ENCODE assay signal across 1 cellular context in genomic region chr4:101699441-101700117, GRCh38.
TF ChIP-seq lines count a peak whose summit lies in the region.

No MANE protein-coding gene starts in this region.

TF ChIP-seq in GM23338, 12 proteins besides CTCF, POLR2A, EP300 and RAD21 (continued from another document):
- TF ChIP-seq ZNF462 (CRISPR knock-in tag; IDR thresholded peaks at IDR 0.05), result no peak
